In the genomic region with DNA sequence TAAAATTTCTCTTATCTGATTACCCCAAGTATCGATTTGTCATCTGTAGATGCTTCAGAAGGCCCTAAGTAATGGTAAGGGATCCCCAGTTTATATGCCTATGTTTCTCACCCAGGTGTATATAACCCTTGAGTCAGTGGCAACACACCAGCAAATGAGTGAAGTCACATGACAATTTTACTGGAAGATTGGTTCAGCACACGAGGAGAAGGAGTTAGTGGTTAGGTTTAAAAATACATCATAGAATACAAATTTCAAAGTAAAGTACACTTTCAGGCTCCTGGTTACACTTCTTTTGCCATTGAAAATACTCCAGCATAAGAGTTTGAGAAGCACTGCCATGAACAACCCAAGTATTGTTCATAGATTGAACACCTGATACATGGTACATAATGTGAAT, we compare ENCODE assay signal across 7 cellular contexts.
"Had no signal": no experiment of that assay in that cellular context is flagged by ENCODE, and none has a peak within 500 bp of the region (broad histone marks: within the 10 kb centered on the region; RNA-seq: fewer than 3 reads in every experiment).

No MANE protein-coding gene starts in this region.

- DNase-seq: IMR-90, KBM-7, KG1 had no signal

- H3K9ac ChIP-seq: KMS-11 had no signal

- ATAC-seq: HepG2 had no signal

- FAIRE-seq: HepG2, HTR-8/SVneo had no signal

- H3K4me2 ChIP-seq: KMS-11 had no signal

- H3K27ac ChIP-seq: HL-60, KMS-11 had no signal
